8 cellular contexts compared by ENCODE assay signal in the genomic region with DNA sequence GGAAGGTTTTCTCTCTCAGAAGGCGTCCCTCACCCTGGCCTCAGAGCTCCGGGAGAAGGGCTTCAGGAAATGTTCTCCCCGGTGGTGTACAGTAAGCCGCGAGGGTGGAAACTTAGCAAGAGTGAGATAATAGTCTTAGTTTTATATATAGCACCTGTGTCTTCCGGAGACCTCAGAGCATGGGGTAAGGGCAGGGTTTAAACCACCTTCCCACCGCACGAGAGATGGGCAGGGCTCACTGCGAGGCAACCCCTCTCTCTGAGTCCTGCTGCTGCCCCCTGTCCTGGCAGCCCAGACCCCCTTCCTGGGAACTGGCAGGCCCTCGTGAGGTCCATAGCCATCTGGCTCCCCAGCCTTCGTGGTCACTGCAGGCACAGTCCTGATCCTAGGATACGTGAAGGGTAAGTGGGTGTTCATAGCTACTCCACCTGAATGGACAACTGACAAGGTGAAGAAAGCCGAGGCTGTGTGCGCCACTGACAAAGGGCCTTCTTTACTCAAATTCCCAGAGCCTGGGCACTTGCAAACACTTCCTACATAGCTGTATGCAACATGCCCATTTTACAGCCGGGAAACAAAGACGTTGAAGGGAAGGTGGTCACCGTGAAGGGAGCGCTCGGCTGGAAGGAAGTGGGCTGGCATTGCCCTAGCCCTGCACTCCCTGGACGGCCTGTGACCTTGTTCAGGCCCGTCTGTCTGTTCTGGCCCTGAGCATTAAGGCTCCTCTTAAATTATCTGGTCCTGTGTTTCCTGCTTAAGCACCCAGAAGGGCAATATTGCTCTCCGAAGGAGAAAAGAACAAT.
DNase-seq lines count a peak whose midpoint lies in the region; ATAC-seq, FAIRE-seq and TF ChIP-seq lines count a peak whose summit lies in the region.

No MANE protein-coding gene starts in this region.

- no peak for TF ChIP-seq POLR2A in erythroblast (IDR thresholded peaks at IDR 0.05; ENCODE audit: low read length)

- peak overlapping the region; percentile 29; the same call in 1 of the 2 replicates for H3K4me3 ChIP-seq in GM06990 (replicated peaks; ENCODE audit: low read depth, low read length)

- H3K27me3 ChIP-seq in GM06990 (replicated peaks; ENCODE audit: control insufficient read depth, insufficient read depth, low read length): no peaks in the 10 kb centered on the region

- peak; percentile 79 for ATAC-seq in GM21423 (IDR thresholded peaks at IDR 0.05; ENCODE audit: unreplicated experiment)

- DNase-seq in GM06990 (ENCODE audit: extremely low read depth, insufficient read length): peak; percentile 67
- DNase-seq in KG1 (lab: John Stamatoyannopoulos, UW): peak; percentile 24
- DNase-seq in effector CD8-positive, alpha-beta T cell (lab: John Stamatoyannopoulos, UW): peak; percentile 36
- DNase-seq in RCC 7860 (ENCODE audit: low spot score): no peak
- no peak for DNase-seq in SIG-M5 (lab: John Stamatoyannopoulos, UW)
- no peak for DNase-seq in erythroblast (lab: John Stamatoyannopoulos, UW)
- no peak for DNase-seq in NCI-H446 (lab: John Stamatoyannopoulos, UW)

- no peak for TF ChIP-seq CTCF in GM06990 (IDR thresholded peaks at IDR 0.05; ENCODE audit: insufficient read depth, low read length, poor library complexity, severe bottlenecking)

- peaks cover 2% of the 10 kb centered on the region for H3K36me3 ChIP-seq in GM06990 (ENCODE audit: control insufficient read depth, insufficient read depth, low read length)

- FAIRE-seq in RCC 7860 (lab: Jason Lieb, UNC): no peak

Comparison
In these comparisons a context has a peak if more than half of its experiments do, and no peak if none do; other contexts are left out.
1. DNase-seq: peak in GM06990 (single experiment), KG1 (single experiment) and effector CD8-positive, alpha-beta T cell (single experiment); none in RCC 7860 (single experiment), SIG-M5 (single experiment), erythroblast (0 of 2) and NCI-H446 (0 of 2).